Comparison of ENCODE assay signal across 3 cellular contexts in the genomic region with DNA sequence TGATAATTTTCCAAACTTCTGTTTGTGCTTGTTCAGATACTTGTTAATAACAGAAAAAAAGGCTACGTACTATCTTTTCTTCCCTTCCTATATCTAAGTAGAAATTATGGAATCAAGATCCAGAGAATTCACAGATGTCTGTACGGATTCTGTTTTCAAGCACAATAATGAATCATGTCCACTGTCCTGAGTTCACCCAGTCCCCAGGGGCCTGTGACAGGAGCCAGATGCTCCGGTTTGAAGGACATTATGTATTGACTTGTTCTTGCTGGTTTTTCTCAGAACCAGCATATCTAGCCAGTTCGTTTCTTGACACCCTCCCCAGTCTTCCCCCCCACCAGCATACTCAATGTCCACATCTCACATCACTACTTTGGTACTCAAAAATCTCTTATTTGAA.
A peak's percentile ranks its signal among the peaks of the same experiment; 100 is the strongest.
TF ChIP-seq lines count a peak whose summit lies in the region.

No MANE protein-coding gene starts in this region.

TF ChIP-seq in liver, 16 proteins besides CTCF, POLR2A, EP300 and RAD21 (continued from another document):
- TF ChIP-seq SP1 (IDR thresholded peaks at IDR 0.05), result peak; percentile 30
- TF ChIP-seq, protein P1, sequence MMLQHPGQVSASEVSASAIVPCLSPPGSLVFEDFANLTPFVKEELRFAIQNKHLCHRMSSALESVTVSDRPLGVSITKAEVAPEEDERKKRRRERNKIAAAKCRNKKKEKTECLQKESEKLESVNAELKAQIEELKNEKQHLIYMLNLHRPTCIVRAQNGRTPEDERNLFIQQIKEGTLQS (IDR thresholded peaks at IDR 0.05), result no peak

TF ChIP-seq in HepG2, 621 proteins besides CTCF, POLR2A, EP300 and RAD21 (continued from another document):
- TF ChIP-seq CHD4 (IDR thresholded peaks at IDR 0.05; ENCODE audit: borderline replicate concordance, low read length) (no peak), JDP2 (CRISPR knock-in tag; IDR thresholded peaks at IDR 0.05; ENCODE audit: borderline replicate concordance) (no peak), HOXD1 (CRISPR knock-in tag; IDR thresholded peaks at IDR 0.05) (no peak), CEBPB (IDR thresholded peaks at IDR 0.05; ENCODE audit: borderline replicate concordance, low read depth, low read length) (no peak), JUN (CRISPR knock-in tag; IDR thresholded peaks at IDR 0.05) (no peak), SALL2 (CRISPR knock-in tag; IDR thresholded peaks at IDR 0.05) (no peak), MAFK (conservative IDR thresholded peaks at IDR 0.05 in 1 of 2, IDR thresholded peaks at IDR 0.05 in 1 of 2; ENCODE audit: low read length in 2 of 2) (no peak), ESRRA (CRISPR knock-in tag; IDR thresholded peaks at IDR 0.05; ENCODE audit: low read depth) (no peak), FOXC1 (CRISPR knock-in tag; IDR thresholded peaks at IDR 0.05; ENCODE audit: borderline replicate concordance) (no peak), MEIS2 (CRISPR knock-in tag; IDR thresholded peaks at IDR 0.05) (no peak)
- TF ChIP-seq, protein P2, sequence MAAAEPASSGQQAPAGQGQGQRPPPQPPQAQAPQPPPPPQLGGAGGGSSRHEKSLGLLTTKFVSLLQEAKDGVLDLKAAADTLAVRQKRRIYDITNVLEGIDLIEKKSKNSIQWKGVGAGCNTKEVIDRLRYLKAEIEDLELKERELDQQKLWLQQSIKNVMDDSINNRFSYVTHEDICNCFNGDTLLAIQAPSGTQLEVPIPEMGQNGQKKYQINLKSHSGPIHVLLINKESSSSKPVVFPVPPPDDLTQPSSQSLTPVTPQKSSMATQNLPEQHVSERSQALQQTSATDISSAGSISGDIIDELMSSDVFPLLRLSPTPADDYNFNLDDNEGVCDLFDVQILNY (CRISPR knock-in tag; conservative IDR thresholded peaks at IDR 0.05), result no peak
- TF ChIP-seq, protein P3, sequence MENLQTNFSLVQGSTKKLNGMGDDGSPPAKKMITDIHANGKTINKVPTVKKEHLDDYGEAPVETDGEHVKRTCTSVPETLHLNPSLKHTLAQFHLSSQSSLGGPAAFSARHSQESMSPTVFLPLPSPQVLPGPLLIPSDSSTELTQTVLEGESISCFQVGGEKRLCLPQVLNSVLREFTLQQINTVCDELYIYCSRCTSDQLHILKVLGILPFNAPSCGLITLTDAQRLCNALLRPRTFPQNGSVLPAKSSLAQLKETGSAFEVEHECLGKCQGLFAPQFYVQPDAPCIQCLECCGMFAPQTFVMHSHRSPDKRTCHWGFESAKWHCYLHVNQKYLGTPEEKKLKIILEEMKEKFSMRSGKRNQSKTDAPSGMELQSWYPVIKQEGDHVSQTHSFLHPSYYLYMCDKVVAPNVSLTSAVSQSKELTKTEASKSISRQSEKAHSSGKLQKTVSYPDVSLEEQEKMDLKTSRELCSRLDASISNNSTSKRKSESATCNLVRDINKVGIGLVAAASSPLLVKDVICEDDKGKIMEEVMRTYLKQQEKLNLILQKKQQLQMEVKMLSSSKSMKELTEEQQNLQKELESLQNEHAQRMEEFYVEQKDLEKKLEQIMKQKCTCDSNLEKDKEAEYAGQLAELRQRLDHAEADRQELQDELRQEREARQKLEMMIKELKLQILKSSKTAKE (CRISPR knock-in tag; IDR thresholded peaks at IDR 0.05; ENCODE audit: borderline replicate concordance), result no peak
- TF ChIP-seq, protein P4, sequence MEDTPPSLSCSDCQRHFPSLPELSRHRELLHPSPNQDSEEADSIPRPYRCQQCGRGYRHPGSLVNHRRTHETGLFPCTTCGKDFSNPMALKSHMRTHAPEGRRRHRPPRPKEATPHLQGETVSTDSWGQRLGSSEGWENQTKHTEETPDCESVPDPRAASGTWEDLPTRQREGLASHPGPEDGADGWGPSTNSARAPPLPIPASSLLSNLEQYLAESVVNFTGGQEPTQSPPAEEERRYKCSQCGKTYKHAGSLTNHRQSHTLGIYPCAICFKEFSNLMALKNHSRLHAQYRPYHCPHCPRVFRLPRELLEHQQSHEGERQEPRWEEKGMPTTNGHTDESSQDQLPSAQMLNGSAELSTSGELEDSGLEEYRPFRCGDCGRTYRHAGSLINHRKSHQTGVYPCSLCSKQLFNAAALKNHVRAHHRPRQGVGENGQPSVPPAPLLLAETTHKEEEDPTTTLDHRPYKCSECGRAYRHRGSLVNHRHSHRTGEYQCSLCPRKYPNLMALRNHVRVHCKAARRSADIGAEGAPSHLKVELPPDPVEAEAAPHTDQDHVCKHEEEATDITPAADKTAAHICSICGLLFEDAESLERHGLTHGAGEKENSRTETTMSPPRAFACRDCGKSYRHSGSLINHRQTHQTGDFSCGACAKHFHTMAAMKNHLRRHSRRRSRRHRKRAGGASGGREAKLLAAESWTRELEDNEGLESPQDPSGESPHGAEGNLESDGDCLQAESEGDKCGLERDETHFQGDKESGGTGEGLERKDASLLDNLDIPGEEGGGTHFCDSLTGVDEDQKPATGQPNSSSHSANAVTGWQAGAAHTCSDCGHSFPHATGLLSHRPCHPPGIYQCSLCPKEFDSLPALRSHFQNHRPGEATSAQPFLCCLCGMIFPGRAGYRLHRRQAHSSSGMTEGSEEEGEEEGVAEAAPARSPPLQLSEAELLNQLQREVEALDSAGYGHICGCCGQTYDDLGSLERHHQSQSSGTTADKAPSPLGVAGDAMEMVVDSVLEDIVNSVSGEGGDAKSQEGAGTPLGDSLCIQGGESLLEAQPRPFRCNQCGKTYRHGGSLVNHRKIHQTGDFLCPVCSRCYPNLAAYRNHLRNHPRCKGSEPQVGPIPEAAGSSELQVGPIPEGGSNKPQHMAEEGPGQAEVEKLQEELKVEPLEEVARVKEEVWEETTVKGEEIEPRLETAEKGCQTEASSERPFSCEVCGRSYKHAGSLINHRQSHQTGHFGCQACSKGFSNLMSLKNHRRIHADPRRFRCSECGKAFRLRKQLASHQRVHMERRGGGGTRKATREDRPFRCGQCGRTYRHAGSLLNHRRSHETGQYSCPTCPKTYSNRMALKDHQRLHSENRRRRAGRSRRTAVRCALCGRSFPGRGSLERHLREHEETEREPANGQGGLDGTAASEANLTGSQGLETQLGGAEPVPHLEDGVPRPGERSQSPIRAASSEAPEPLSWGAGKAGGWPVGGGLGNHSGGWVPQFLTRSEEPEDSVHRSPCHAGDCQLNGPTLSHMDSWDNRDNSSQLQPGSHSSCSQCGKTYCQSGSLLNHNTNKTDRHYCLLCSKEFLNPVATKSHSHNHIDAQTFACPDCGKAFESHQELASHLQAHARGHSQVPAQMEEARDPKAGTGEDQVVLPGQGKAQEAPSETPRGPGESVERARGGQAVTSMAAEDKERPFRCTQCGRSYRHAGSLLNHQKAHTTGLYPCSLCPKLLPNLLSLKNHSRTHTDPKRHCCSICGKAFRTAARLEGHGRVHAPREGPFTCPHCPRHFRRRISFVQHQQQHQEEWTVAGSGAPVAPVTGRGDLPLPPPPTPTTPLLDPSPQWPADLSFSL (CRISPR knock-in tag; IDR thresholded peaks at IDR 0.05), result no peak
- TF ChIP-seq, protein P5, sequence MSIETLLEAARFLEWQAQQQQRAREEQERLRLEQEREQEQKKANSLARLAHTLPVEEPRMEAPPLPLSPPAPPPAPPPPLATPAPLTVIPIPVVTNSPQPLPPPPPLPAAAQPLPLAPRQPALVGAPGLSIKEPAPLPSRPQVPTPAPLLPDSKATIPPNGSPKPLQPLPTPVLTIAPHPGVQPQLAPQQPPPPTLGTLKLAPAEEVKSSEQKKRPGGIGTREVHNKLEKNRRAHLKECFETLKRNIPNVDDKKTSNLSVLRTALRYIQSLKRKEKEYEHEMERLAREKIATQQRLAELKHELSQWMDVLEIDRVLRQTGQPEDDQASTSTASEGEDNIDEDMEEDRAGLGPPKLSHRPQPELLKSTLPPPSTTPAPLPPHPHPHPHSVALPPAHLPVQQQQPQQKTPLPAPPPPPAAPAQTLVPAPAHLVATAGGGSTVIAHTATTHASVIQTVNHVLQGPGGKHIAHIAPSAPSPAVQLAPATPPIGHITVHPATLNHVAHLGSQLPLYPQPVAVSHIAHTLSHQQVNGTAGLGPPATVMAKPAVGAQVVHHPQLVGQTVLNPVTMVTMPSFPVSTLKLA (IDR thresholded peaks at IDR 0.05), result no peak

TF ChIP-seq in GM23338, 12 proteins besides CTCF, POLR2A, EP300 and RAD21 (continued from another document):
- TF ChIP-seq, protein P6, sequence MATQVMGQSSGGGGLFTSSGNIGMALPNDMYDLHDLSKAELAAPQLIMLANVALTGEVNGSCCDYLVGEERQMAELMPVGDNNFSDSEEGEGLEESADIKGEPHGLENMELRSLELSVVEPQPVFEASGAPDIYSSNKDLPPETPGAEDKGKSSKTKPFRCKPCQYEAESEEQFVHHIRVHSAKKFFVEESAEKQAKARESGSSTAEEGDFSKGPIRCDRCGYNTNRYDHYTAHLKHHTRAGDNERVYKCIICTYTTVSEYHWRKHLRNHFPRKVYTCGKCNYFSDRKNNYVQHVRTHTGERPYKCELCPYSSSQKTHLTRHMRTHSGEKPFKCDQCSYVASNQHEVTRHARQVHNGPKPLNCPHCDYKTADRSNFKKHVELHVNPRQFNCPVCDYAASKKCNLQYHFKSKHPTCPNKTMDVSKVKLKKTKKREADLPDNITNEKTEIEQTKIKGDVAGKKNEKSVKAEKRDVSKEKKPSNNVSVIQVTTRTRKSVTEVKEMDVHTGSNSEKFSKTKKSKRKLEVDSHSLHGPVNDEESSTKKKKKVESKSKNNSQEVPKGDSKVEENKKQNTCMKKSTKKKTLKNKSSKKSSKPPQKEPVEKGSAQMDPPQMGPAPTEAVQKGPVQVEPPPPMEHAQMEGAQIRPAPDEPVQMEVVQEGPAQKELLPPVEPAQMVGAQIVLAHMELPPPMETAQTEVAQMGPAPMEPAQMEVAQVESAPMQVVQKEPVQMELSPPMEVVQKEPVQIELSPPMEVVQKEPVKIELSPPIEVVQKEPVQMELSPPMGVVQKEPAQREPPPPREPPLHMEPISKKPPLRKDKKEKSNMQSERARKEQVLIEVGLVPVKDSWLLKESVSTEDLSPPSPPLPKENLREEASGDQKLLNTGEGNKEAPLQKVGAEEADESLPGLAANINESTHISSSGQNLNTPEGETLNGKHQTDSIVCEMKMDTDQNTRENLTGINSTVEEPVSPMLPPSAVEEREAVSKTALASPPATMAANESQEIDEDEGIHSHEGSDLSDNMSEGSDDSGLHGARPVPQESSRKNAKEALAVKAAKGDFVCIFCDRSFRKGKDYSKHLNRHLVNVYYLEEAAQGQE (IDR thresholded peaks at IDR 0.05; ENCODE audit: unreplicated experiment), result no peak
- TF ChIP-seq, protein P7, sequence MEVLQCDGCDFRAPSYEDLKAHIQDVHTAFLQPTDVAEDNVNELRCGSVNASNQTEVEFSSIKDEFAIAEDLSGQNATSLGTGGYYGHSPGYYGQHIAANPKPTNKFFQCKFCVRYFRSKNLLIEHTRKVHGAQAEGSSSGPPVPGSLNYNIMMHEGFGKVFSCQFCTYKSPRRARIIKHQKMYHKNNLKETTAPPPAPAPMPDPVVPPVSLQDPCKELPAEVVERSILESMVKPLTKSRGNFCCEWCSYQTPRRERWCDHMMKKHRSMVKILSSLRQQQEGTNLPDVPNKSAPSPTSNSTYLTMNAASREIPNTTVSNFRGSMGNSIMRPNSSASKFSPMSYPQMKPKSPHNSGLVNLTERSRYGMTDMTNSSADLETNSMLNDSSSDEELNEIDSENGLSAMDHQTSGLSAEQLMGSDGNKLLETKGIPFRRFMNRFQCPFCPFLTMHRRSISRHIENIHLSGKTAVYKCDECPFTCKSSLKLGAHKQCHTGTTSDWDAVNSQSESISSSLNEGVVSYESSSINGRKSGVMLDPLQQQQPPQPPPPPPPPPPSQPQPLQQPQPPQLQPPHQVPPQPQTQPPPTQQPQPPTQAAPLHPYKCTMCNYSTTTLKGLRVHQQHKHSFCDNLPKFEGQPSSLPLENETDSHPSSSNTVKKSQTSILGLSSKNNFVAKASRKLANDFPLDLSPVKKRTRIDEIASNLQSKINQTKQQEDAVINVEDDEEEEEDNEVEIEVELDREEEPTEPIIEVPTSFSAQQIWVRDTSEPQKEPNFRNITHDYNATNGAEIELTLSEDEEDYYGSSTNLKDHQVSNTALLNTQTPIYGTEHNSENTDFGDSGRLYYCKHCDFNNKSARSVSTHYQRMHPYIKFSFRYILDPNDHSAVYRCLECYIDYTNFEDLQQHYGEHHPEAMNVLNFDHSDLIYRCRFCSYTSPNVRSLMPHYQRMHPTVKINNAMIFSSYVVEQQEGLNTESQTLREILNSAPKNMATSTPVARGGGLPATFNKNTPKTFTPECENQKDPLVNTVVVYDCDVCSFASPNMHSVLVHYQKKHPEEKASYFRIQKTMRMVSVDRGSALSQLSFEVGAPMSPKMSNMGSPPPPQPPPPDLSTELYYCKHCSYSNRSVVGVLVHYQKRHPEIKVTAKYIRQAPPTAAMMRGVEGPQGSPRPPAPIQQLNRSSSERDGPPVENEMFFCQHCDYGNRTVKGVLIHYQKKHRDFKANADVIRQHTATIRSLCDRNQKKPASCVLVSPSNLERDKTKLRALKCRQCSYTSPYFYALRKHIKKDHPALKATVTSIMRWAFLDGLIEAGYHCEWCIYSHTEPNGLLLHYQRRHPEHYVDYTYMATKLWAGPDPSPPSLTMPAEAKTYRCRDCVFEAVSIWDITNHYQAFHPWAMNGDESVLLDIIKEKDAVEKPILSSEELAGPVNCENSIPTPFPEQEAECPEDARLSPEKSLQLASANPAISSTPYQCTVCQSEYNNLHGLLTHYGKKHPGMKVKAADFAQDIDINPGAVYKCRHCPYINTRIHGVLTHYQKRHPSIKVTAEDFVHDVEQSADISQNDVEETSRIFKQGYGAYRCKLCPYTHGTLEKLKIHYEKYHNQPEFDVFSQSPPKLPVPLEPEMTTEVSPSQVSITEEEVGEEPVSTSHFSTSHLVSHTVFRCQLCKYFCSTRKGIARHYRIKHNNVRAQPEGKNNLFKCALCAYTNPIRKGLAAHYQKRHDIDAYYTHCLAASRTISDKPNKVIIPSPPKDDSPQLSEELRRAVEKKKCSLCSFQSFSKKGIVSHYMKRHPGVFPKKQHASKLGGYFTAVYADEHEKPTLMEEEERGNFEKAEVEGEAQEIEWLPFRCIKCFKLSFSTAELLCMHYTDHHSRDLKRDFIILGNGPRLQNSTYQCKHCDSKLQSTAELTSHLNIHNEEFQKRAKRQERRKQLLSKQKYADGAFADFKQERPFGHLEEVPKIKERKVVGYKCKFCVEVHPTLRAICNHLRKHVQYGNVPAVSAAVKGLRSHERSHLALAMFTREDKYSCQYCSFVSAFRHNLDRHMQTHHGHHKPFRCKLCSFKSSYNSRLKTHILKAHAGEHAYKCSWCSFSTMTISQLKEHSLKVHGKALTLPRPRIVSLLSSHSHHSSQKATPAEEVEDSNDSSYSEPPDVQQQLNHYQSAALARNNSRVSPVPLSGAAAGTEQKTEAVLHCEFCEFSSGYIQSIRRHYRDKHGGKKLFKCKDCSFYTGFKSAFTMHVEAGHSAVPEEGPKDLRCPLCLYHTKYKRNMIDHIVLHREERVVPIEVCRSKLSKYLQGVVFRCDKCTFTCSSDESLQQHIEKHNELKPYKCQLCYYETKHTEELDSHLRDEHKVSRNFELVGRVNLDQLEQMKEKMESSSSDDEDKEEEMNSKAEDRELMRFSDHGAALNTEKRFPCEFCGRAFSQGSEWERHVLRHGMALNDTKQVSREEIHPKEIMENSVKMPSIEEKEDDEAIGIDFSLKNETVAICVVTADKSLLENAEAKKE (CRISPR knock-in tag; IDR thresholded peaks at IDR 0.05), result no peak
- TF ChIP-seq ZNF331 (CRISPR knock-in tag; IDR thresholded peaks at IDR 0.05; ENCODE audit: low read depth) (no peak), NANOG (IDR thresholded peaks at IDR 0.05; ENCODE audit: borderline replicate concordance) (no peak), EZH2 (IDR thresholded peaks at IDR 0.05; ENCODE audit: low read depth, unreplicated experiment) (no peak)
TF ChIP-seq in GM23338: peak in this region for 0.
